In the genomic region with DNA sequence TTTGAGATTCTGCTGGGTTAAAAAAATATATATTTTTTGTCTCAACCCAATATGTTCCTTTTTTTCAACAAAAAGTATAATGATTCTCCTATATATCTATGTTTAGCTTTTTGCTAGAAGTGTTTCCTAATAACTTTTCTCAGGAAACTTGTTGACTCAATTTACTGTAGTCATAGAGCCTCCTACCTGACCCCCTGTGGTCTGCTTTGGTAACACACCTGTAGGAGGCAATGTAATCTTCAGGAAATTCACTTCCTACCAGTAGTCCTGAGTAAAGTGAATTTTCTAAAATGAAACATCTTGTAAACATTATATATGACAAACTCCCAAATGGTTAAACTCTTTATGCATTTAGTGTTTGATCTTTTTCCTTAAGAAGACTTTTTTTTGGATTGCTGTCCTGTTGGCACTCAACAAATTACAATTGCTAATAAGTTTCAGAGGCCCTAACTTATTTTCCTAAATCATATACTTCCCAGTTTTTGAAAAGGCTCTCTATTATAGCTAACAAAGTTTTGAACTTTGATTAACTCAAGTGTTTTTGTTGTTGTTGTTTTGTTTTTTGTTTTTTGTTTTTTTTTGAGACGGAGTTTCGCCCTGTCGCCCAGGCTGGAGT, we compare ENCODE assay signal across 11 cellular contexts.
DNase-seq lines count a peak whose midpoint lies in the region; ATAC-seq and TF ChIP-seq lines count a peak whose summit lies in the region.
"Had no signal": no experiment of that assay in that cellular context is flagged by ENCODE, and none has a peak within 500 bp of the region (broad histone marks: within the 10 kb centered on the region; RNA-seq: fewer than 3 reads in every experiment).

No MANE protein-coding gene starts in this region.

- no peak overlapping the region for H2BK15ac ChIP-seq in IMR-90 (ENCODE audit: low read depth, low read length)

- no peak overlapping the region for H2AK5ac ChIP-seq in IMR-90 (ENCODE audit: low read depth, low read length)

- H3K14ac ChIP-seq in IMR-90 (replicated peaks; ENCODE audit: low read depth, low read length): no peak overlapping the region

- no peak overlapping the region for H3K4me3 ChIP-seq in IMR-90 (ENCODE audit: insufficient read depth, low read depth, low read length)
- H3K4me3 ChIP-seq: BLaER1 treated with 17β-estradiol and CSF1 and Interleukin-3, amounts not matched to agents 10 nM and 100 nM had no signal

- H4K20me1 ChIP-seq in IMR-90 (ENCODE audit: insufficient read depth, low read length): no peaks in the 10 kb centered on the region
- H4K20me1 ChIP-seq: BLaER1 treated with 17β-estradiol and CSF1 and Interleukin-3, amounts not matched to agents 10 nM and 100 nM had no signal

- peak; percentile 28 for TF ChIP-seq CTCF in IMR-90 (conservative IDR thresholded peaks at IDR 0.05; ENCODE audit: low read depth, low read length)

- no peaks in the 10 kb centered on the region for H3K27me3 ChIP-seq in IMR-90 (ENCODE audit: control insufficient read depth, insufficient read depth, low read length)
- H3K27me3 ChIP-seq: BLaER1 treated with 17β-estradiol and CSF1 and Interleukin-3, amounts not matched to agents 10 nM and 100 nM had no signal

- H2BK20ac ChIP-seq in IMR-90 (ENCODE audit: low read depth, low read length): no peak overlapping the region

- no peak overlapping the region for H3K56ac ChIP-seq in IMR-90 (ENCODE audit: extremely low read depth, insufficient read depth, low read length)

- CTCF ChIA-PET in IMR-90 (lab: Yijun Ruan, JAX): interaction anchor here (0.6 to 1.2 kb wide), 2 partner anchors 39 to 41 kb away, joined by 4 read pairs; no protein-coding TSS in a partner anchor

- no peak overlapping the region for H3K9ac ChIP-seq in IMR-90 (ENCODE audit: low read depth, low read length)
- H3K9ac ChIP-seq: BLaER1 treated with 17β-estradiol and CSF1 and Interleukin-3, amounts not matched to agents 10 nM and 100 nM; parathyroid adenoma had no signal

- H4K8ac ChIP-seq in IMR-90 (ENCODE audit: low read depth in 2 of 2, low read length in 2 of 2): no peak overlapping the region

- H3K36me3 ChIP-seq in IMR-90 (ENCODE audit: control insufficient read depth, insufficient read depth, low read length): no peaks in the 10 kb centered on the region

- TF ChIP-seq POLR2A in IMR-90 (IDR thresholded peaks at IDR 0.05; ENCODE audit: low read depth, low read length): no peak

- H3K27ac ChIP-seq in IMR-90 (ENCODE audit: insufficient read depth, low read length): no peak overlapping the region
- H3K27ac ChIP-seq: BLaER1 treated with 17β-estradiol and CSF1 and Interleukin-3, amounts not matched to agents 10 nM and 100 nM; parathyroid adenoma had no signal

- no peak overlapping the region for H2AFZ ChIP-seq in IMR-90 (replicated peaks; ENCODE audit: low read length, poor library complexity)
- H2AFZ ChIP-seq: parathyroid adenoma had no signal

- in situ Hi-C loops in IMR-90 (cut with MboI; ENCODE audit: low sequenced_read_pairs): no loop called here

- TF ChIP-seq RAD21 in IMR-90 (IDR thresholded peaks at IDR 0.05; ENCODE audit: low read length): peak; percentile 17; the same call in 1 of the 2 replicates

- dilution Hi-C loops in IMR-90 (cut with HindIII; ENCODE audit: low sequenced_read_pairs, unreplicated experiment): no loop called here

- no peak overlapping the region for H2BK5ac ChIP-seq in IMR-90 (ENCODE audit: low read depth, low read length, poor library complexity, severe bottlenecking)

- POLR2A ChIA-PET in IMR-90 (lab: Charles Lee; ENCODE audit: unreplicated experiment): no interaction called here

- no peak overlapping the region for H2AK9ac ChIP-seq in IMR-90 (replicated peaks; ENCODE audit: low read depth, low read length, poor library complexity)

- H3K4me1 ChIP-seq in IMR-90 (ENCODE audit: control insufficient read depth, insufficient read depth, low read length): peaks cover under 1% of the 10 kb centered on the region; the same call in 1 of the 2 replicates
- H3K4me1 ChIP-seq: BLaER1 treated with 17β-estradiol and CSF1 and Interleukin-3, amounts not matched to agents 10 nM and 100 nM; parathyroid adenoma had no signal

- peak; percentile 40; the same call in 1 of the 2 replicates for ATAC-seq in IMR-90 (ENCODE audit: low read depth)
- no peak for ATAC-seq in HG03460 (IDR thresholded peaks at IDR 0.05; ENCODE audit: unreplicated experiment)

- no peak overlapping the region for H2BK120ac ChIP-seq in IMR-90 (ENCODE audit: low read depth, low read length)

- H3K23ac ChIP-seq in IMR-90 (ENCODE audit: low read depth, low read length): no peak overlapping the region

- no peak overlapping the region for H3K18ac ChIP-seq in IMR-90 (ENCODE audit: low read depth, low read length)

- no peaks in the 10 kb centered on the region for H3K9me1 ChIP-seq in IMR-90 (ENCODE audit: insufficient read depth, low read length)

- intact Hi-C loops in IMR-90 (cut with micrococcal nuclease) (no loop called here), posterior vena cava (cut with DNase I) (no loop called here)

- 100% methylated on average over 1 of the region's 3 CpGs; no CpG with 5 or more reads in 1 of the 2 experiments for WGBS in IMR-90 (ENCODE audit: extremely low coverage in 2 of 2, insufficient read length in 1 of 2), 2 experiments

- DNase-seq in NCI-H1417 (lab: John Stamatoyannopoulos, UW) (peak; percentile 5 to 22 (median 15)), NCI-H1417 treated with DMSO at 0.1 percent for 48 hours (lab: John Stamatoyannopoulos, UW) (no peak), IMR-90 (peak; percentile 20), kidney tubule cell (ENCODE audit: low spot score) (peak; percentile 42), SW480 (ENCODE audit: low spot score) (no peak), posterior vena cava (ENCODE audit: low spot score) (no peak)
- DNase-seq in activated CD4-positive, alpha-beta T cell treated with anti-CD3 and anti-CD28 coated beads, Interleukin-2, amount 50 U/mL, for 48 hours: peak; percentile 11 to 26
- DNase-seq: activated B cell treated with CpG ODN at 0.5 μM for 24 hours had no signal

- H4K5ac ChIP-seq in IMR-90 (ENCODE audit: low read depth, low read length): no peak overlapping the region

- H4K91ac ChIP-seq in IMR-90 (ENCODE audit: insufficient read depth, low read depth, low read length): no peak overlapping the region

- BruUV-seq in IMR-90 (replicated peaks; lab: Mats Ljungman, UMichigan): no TSS peak

- H3K4me2 ChIP-seq in IMR-90 (ENCODE audit: low read depth, low read length): no peak overlapping the region
- H3K4me2 ChIP-seq: BLaER1 treated with 17β-estradiol and CSF1 and Interleukin-3, amounts not matched to agents 10 nM and 100 nM had no signal

- no peaks in the 10 kb centered on the region; a peak in 1 of 4 replicates for H3K79me1 ChIP-seq in IMR-90 (ENCODE audit: low read depth in 1 of 2, low read length in 2 of 2)

- peaks cover 2% of the 10 kb centered on the region; the same call in 1 of the 2 replicates for H3K9me3 ChIP-seq in IMR-90 (ENCODE audit: control insufficient read depth, insufficient read depth, low read length)
- H3K9me3 ChIP-seq: BLaER1 treated with 17β-estradiol and CSF1 and Interleukin-3, amounts not matched to agents 10 nM and 100 nM had no signal

- H3K4ac ChIP-seq in IMR-90 (ENCODE audit: low read depth, low read length): no peak overlapping the region

TF ChIP-seq in IMR-90, 13 proteins besides CTCF, POLR2A, EP300 and RAD21:
- peak; percentile 24; the same call in 1 of the 2 replicates for TF ChIP-seq SMC3 (IDR thresholded peaks at IDR 0.05; ENCODE audit: low read depth, low read length)
- TF ChIP-seq MAFK (IDR thresholded peaks at IDR 0.05; ENCODE audit: low read depth, low read length): no peak
TF ChIP-seq in IMR-90: peak in this region for 1.

Comparison
In these comparisons a context has a peak if more than half of its experiments do, and no peak if none do; other contexts are left out.
1. DNase-seq: peak in NCI-H1417 (3 of 3), IMR-90 (single experiment), activated CD4-positive, alpha-beta T cell treated with anti-CD3 and anti-CD28 coated beads, Interleukin-2, amount 50 U/mL, for 48 hours (2 of 2) and kidney tubule cell (single experiment); none in NCI-H1417 treated with DMSO at 0.1 percent for 48 hours (single experiment), SW480 (single experiment) and posterior vena cava (single experiment).